15 cellular contexts compared by ENCODE assay signal in the genomic region with DNA sequence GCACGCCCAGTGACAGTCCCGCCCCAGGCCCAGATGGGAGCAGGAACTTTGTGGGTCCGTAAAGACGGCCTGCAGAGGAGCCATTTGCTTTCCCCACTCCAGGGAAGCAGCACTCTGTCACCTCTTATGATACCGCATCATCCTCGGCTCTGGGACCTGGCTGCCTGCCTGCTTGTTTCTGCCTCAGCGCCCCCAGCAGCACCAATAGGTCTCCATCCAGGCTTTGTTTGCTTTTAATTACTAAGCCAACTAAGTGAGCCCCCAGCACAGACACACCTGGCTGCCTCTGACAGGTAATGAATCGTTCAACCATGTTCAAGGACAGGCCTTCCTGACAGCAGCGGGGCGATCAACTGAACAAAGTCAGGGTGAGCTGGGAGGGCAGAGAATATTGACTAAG.
A peak's percentile ranks its signal among the peaks of the same experiment; 100 is the strongest.
DNase-seq lines count a peak whose midpoint lies in the region; ATAC-seq lines count a peak whose summit lies in the region.
"Had no signal": no experiment of that assay in that cellular context is flagged by ENCODE, and none has a peak within 500 bp of the region (broad histone marks: within the 10 kb centered on the region; RNA-seq: fewer than 3 reads in every experiment).

No MANE protein-coding gene starts in this region.

- H3K9me3 ChIP-seq in neuronal stem cell (replicated peaks in 1 of 2; ENCODE audit: control insufficient read depth in 2 of 2, insufficient read depth in 1 of 2, low read depth in 1 of 2, low read length in 2 of 2) = no peaks in the 10 kb centered on the region
- H3K9me3 ChIP-seq: gastroesophageal sphincter, transverse colon had no signal

- no peak overlapping the region for H3K23ac ChIP-seq in neuronal stem cell (ENCODE audit: low read depth, low read length, poor library complexity)

- H3K4me3 ChIP-seq in neuronal stem cell (ENCODE audit: low read length in 2 of 2) = no peak overlapping the region
- H3K4me3 ChIP-seq: gastroesophageal sphincter, transverse colon had no signal

- ATAC-seq in GM18498 (IDR thresholded peaks at IDR 0.05; ENCODE audit: unreplicated experiment) = no peak
- ATAC-seq: gastroesophageal sphincter had no signal

- H2AK5ac ChIP-seq in neuronal stem cell (ENCODE audit: low read depth, low read length) = no peak overlapping the region

- no peak overlapping the region for H3K27ac ChIP-seq in neuronal stem cell (replicated peaks; ENCODE audit: low read length)
- H3K27ac ChIP-seq: C4-2B, gastroesophageal sphincter, transverse colon had no signal

- H2BK5ac ChIP-seq in neuronal stem cell (ENCODE audit: low read length) = no peak overlapping the region

- no peak overlapping the region for H3K9ac ChIP-seq in neuronal stem cell (ENCODE audit: low read depth, low read length, poor library complexity)

- H3K18ac ChIP-seq in neuronal stem cell (ENCODE audit: low read length) = no peak overlapping the region

- H2BK120ac ChIP-seq in neuronal stem cell (ENCODE audit: low read depth, low read length) = no peak overlapping the region

- DNase-seq in DMS79 treated with DMSO at 0.1 percent for 48 hours (lab: John Stamatoyannopoulos, UW) = peak; percentile 70
- DNase-seq in NCI-H2029 (lab: John Stamatoyannopoulos, UW) = peak; percentile 95
- peak; percentile 84 for DNase-seq in NCI-H748 (lab: John Stamatoyannopoulos, UW; ENCODE audit: unreplicated experiment)
- DNase-seq in renal cortical epithelial cell (ENCODE audit: low read depth) = peak; percentile 66
- no peak for DNase-seq in ecto neural progenitor cell (ENCODE audit: low spot score)
- no peak for DNase-seq in neuronal stem cell (ENCODE audit: low spot score)
- no peak for DNase-seq in nucleus accumbens (lab: John Stamatoyannopoulos, UW)
- DNase-seq: activated CD4-positive, CD25-positive, alpha-beta regulatory T cell treated with anti-CD3 and anti-CD28 coated beads, Interleukin-2, amount 50 U/mL, for 72 hours; central memory CD4-positive, alpha-beta T cell; NCI-H2227 treated with DMSO at 0.1 percent for 48 hours; stimulated activated CD4-positive, alpha-beta T cell treated with anti-CD3 and anti-CD28 coated beads, Interleukin-1b, Interleukin-23, amount 100 ng/mL, for 48 hours; transverse colon had no signal

- peaks cover 0 to 1% of the 10 kb centered on the region in 2 donors for H3K4me1 ChIP-seq in neuronal stem cell (ENCODE audit: control insufficient read depth in 2 of 2, insufficient read depth in 1 of 2, low read depth in 1 of 2, low read length in 2 of 2)
- H3K4me1 ChIP-seq: gastroesophageal sphincter, transverse colon had no signal

- peaks cover 0 to 4% (median 0%) of the 10 kb centered on the region in 3 experiments for H3K27me3 ChIP-seq in neuronal stem cell (ENCODE audit: control insufficient read depth in 3 of 3, insufficient read depth in 3 of 3, low read depth in 1 of 3, low read length in 3 of 3)

- no CpG with 5 or more reads among the region's 10 CpGs for WGBS in neuronal stem cell (ENCODE audit: extremely low coverage in 2 of 2, insufficient read length in 2 of 2, insufficient replicate concordance in 1 of 2), 2 donors

- no peak overlapping the region for H2AFZ ChIP-seq in neuronal stem cell (ENCODE audit: low read length)

- no peaks in the 10 kb centered on the region for H3K36me3 ChIP-seq in neuronal stem cell (replicated peaks in 1 of 2; ENCODE audit: control insufficient read depth in 2 of 2, insufficient read depth in 2 of 2, low read length in 2 of 2)
- H3K36me3 ChIP-seq: gastroesophageal sphincter, transverse colon had no signal

- no peak overlapping the region for H4K91ac ChIP-seq in neuronal stem cell (ENCODE audit: low read depth, low read length, poor library complexity)

- H3K4me2 ChIP-seq in neuronal stem cell (ENCODE audit: insufficient read depth, low read length, poor library complexity, severe bottlenecking) = no peak overlapping the region

- H4K8ac ChIP-seq in neuronal stem cell (ENCODE audit: low read depth, low read length) = no peak overlapping the region

- no peak overlapping the region for H3K4ac ChIP-seq in neuronal stem cell (ENCODE audit: low read length)

- no peak overlapping the region for H2BK12ac ChIP-seq in neuronal stem cell (ENCODE audit: low read length)

- no peak overlapping the region for H3K14ac ChIP-seq in neuronal stem cell (ENCODE audit: low read length)

- H3K79me1 ChIP-seq in neuronal stem cell (ENCODE audit: low read depth, low read length) = no peaks in the 10 kb centered on the region

- no peak overlapping the region for H2BK15ac ChIP-seq in neuronal stem cell (ENCODE audit: low read length)

Comparison
In these comparisons a context has a peak if more than half of its experiments do, and no peak if none do; other contexts are left out.
1. DNase-seq: peak in DMS79 treated with DMSO at 0.1 percent for 48 hours (single experiment), NCI-H2029 (single experiment), NCI-H748 (single experiment) and renal cortical epithelial cell (single experiment); none in ecto neural progenitor cell (single experiment), neuronal stem cell (single experiment) and nucleus accumbens (0 of 56).